ENCODE assay signal across 8 cellular contexts in genomic region chrX:65534450-65535292, GRCh38. TPM values are rescaled to one million over a fixed set of nuclear protein-coding genes. Genes with fewer than 3 reads are reported as not detected.
A peak's percentile ranks its signal among the peaks of the same experiment; 100 is the strongest.
DNase-seq lines count a peak whose midpoint lies in the region; ATAC-seq and TF ChIP-seq lines count a peak whose summit lies in the region.

LAS1L (minus strand) TSS chrX:65534787; CDS start chrX:65534715, 72 bp downstream.

- peak within 1 kb of the TSS; percentile 52 for H3K56ac ChIP-seq in IMR-90 (ENCODE audit: extremely low read depth, insufficient read depth, low read length)

- H3K9me3 ChIP-seq in IMR-90 (ENCODE audit: control insufficient read depth, insufficient read depth, low read length) (no peaks in the 10 kb centered on the region), mucosa of descending colon (no peaks in the 10 kb centered on the region)

- peak within 1 kb of the TSS; percentile 86 for H3K9ac ChIP-seq in IMR-90 (ENCODE audit: low read depth, low read length)

- H3K9me1 ChIP-seq in IMR-90 (ENCODE audit: insufficient read depth, low read length): peaks cover 3% of the 10 kb centered on the region; the same call in 1 of the 2 replicates

- intact Hi-C loops in IMR-90 (cut with micrococcal nuclease): no loop called here
- intact Hi-C loops in mucosa of descending colon (cut with DNase I, micrococcal nuclease): no loop called here

- peak; percentile 97 for DNase-seq in DMS 273 (lab: John Stamatoyannopoulos, UW; ENCODE audit: unreplicated experiment)
- peak; percentile 92 for DNase-seq in IMR-90
- DNase-seq in OCI-M1 (lab: John Stamatoyannopoulos, UW): peak; percentile 96
- DNase-seq in activated T-cell treated with anti-CD3 and anti-CD28 coated beads for 24 hours (ENCODE audit: low read depth): peak; percentile 87
- DNase-seq in epithelial cell of esophagus (ENCODE audit: low read depth): peak; percentile 94
- peak; percentile 90 to 92 (median 91) for DNase-seq in mucosa of descending colon
- DNase-seq in stimulated activated CD8-positive, alpha-beta memory T cell treated with anti-CD3 and anti-CD28 coated beads, Interleukin-4, amount 100 ng/mL, for 24 hours (ENCODE audit: low read depth): peak; percentile 79

- H3K4me2 ChIP-seq in IMR-90 (ENCODE audit: low read depth, low read length): peak within 1 kb of the TSS; percentile 88

- no peaks in the 10 kb centered on the region for H4K20me1 ChIP-seq in IMR-90 (ENCODE audit: insufficient read depth, low read length)

- ATAC-seq in GM21528 (IDR thresholded peaks at IDR 0.05; ENCODE audit: low FRiP score, unreplicated experiment) (peak; percentile 100), IMR-90 (ENCODE audit: low read depth) (peak; percentile 99), mucosa of descending colon (peak; percentile 99)

- peak within 1 kb of the TSS; percentile 96 for H2AFZ ChIP-seq in IMR-90 (replicated peaks; ENCODE audit: low read length, poor library complexity)

- peak within 1 kb of the TSS; percentile 32; the same call in 1 of the 2 replicates for H4K91ac ChIP-seq in IMR-90 (ENCODE audit: insufficient read depth, low read depth, low read length)

- H3K14ac ChIP-seq in IMR-90 (replicated peaks; ENCODE audit: low read depth, low read length): peak within 1 kb of the TSS; percentile 76; the same call in 1 of the 2 replicates

- H3K4me3 ChIP-seq in IMR-90 (ENCODE audit: insufficient read depth, low read depth, low read length) (peak within 1 kb of the TSS; percentile 88), epithelial cell of esophagus (ENCODE audit: low read length) (peak within 1 kb of the TSS; percentile 77), mucosa of descending colon (peak within 1 kb of the TSS; percentile 36)

- peak; percentile 53; the same call in 1 of the 2 replicates for TF ChIP-seq POLR2A in IMR-90 (IDR thresholded peaks at IDR 0.05; ENCODE audit: low read depth, low read length)

- peak within 1 kb of the TSS; percentile 89 for H4K5ac ChIP-seq in IMR-90 (ENCODE audit: low read depth, low read length)

- H2BK20ac ChIP-seq in IMR-90 (ENCODE audit: low read depth, low read length): no peak within 1 kb of the TSS

- peak within 1 kb of the TSS; percentile 12; the same call in 1 of the 2 replicates for H3K23ac ChIP-seq in IMR-90 (ENCODE audit: low read depth, low read length)

- peak within 1 kb of the TSS; percentile 92 to 97 for H4K8ac ChIP-seq in IMR-90 (ENCODE audit: low read depth in 2 of 2, low read length in 2 of 2)

- peak within 1 kb of the TSS; percentile 59 for H3K18ac ChIP-seq in IMR-90 (ENCODE audit: low read depth, low read length)

- H3K4me1 ChIP-seq in IMR-90 (ENCODE audit: control insufficient read depth, insufficient read depth, low read length) (peaks cover 3% of the 10 kb centered on the region; the same call in 1 of the 2 replicates), mucosa of descending colon (ENCODE audit: low read depth) (peaks cover 9% of the 10 kb centered on the region)

- no peak within 1 kb of the TSS for H2BK120ac ChIP-seq in IMR-90 (ENCODE audit: low read depth, low read length)

- H3K27me3 ChIP-seq in IMR-90 (ENCODE audit: control insufficient read depth, insufficient read depth, low read length): no peaks in the 10 kb centered on the region

- H2BK5ac ChIP-seq in IMR-90 (ENCODE audit: low read depth, low read length, poor library complexity, severe bottlenecking): peak within 1 kb of the TSS; percentile 78

- H2AK5ac ChIP-seq in IMR-90 (ENCODE audit: low read depth, low read length): 0 out of 2 replicates have a peak within 1 kb of the TSS, but pooled peaks have one; percentile 36

- H3K36me3 ChIP-seq in IMR-90 (ENCODE audit: control insufficient read depth, insufficient read depth, low read length): peaks cover under 1% of the 10 kb centered on the region; the same call in 1 of the 2 replicates
- no peaks in the 10 kb centered on the region for H3K36me3 ChIP-seq in mucosa of descending colon (ENCODE audit: low read depth)

- no TSS peak for BruUV-seq in IMR-90 (replicated peaks; lab: Mats Ljungman, UMichigan)

- TF ChIP-seq CTCF in IMR-90 (conservative IDR thresholded peaks at IDR 0.05; ENCODE audit: low read depth, low read length) (no peak), epithelial cell of esophagus (IDR thresholded peaks at IDR 0.05; ENCODE audit: insufficient read depth, low read depth, low read length, missing control alignments) (no peak), mucosa of descending colon (IDR thresholded peaks at IDR 0.05) (no peak)

- WGBS in IMR-90 (ENCODE audit: extremely low coverage in 2 of 2, insufficient read length in 1 of 2), 2 experiments: 33% methylated on average over 26 of the region's 50 CpGs; no CpG with 5 or more reads in 1 of the 2 experiments

- H3K4ac ChIP-seq in IMR-90 (ENCODE audit: low read depth, low read length): peak within 1 kb of the TSS; percentile 71

- peaks cover 0 to 9% of the 10 kb centered on the region in 2 experiments; a peak in 1 of 4 replicates for H3K79me1 ChIP-seq in IMR-90 (ENCODE audit: low read depth in 1 of 2, low read length in 2 of 2)

- TF ChIP-seq RAD21 in IMR-90 (IDR thresholded peaks at IDR 0.05; ENCODE audit: low read length): no peak

- H2AK9ac ChIP-seq in IMR-90 (replicated peaks; ENCODE audit: low read depth, low read length, poor library complexity): peak within 1 kb of the TSS; percentile 95

- POLR2A ChIA-PET in IMR-90 (lab: Charles Lee; ENCODE audit: unreplicated experiment): interaction anchor here (0.6 kb wide), 1 partner anchor 1788 kb away, joined by 3 read pairs; no protein-coding TSS in a partner anchor

- H3K27ac ChIP-seq in IMR-90 (ENCODE audit: insufficient read depth, low read length): peak within 1 kb of the TSS; percentile 64

- CTCF ChIA-PET in IMR-90 (lab: Yijun Ruan, JAX): no interaction called here

- no peak within 1 kb of the TSS; the same call in 2 of the 3 replicates for H2BK15ac ChIP-seq in IMR-90 (ENCODE audit: low read depth, low read length)

- dilution Hi-C loops in IMR-90 (cut with HindIII; ENCODE audit: low sequenced_read_pairs, unreplicated experiment): no loop called here

- in situ Hi-C loops in IMR-90 (cut with MboI; ENCODE audit: low sequenced_read_pairs): no loop called here

TF ChIP-seq in IMR-90, 13 proteins besides CTCF, POLR2A, EP300 and RAD21:
- TF ChIP-seq ELK1 (IDR thresholded peaks at IDR 0.05; ENCODE audit: borderline replicate concordance, low read depth, low read length) (no peak), USF2 (IDR thresholded peaks at IDR 0.05; ENCODE audit: low read depth, low read length) (0 out of 2 replicates have a peak, but pooled peaks have one; percentile 3), MXI1 (IDR thresholded peaks at IDR 0.05; ENCODE audit: borderline replicate concordance, low read depth, low read length) (peak; percentile 77)

RNA-seq across cellular contexts. Expression of gene LAS1L, which starts in this region (rescaled TPM):
- 22.8 and 27.5 TPM in 2 replicates for total RNA-seq in IMR-90 (2012; rRNA removed)
- 28.2 and 29.2 TPM in 2 replicates for polyA plus RNA-seq in IMR-90 (2012; rRNA removed)
- polyA plus RNA-seq in IMR-90 (2012; cell fraction: cytosol; rRNA removed): 13.5 and 18.0 TPM in 2 replicates
- polyA plus RNA-seq in IMR-90 (2012; cell fraction: nucleus; rRNA removed; ENCODE audit: low replicate concordance): 26.5 and 54.3 TPM in 2 replicates
- 10 to 100 TPM; 17.2 to 31.1 (median 23.6) TPM for total RNA-seq in mucosa of descending colon

Comparison
In these comparisons a context has a peak if more than half of its experiments do, and no peak if none do; other contexts are left out.
1. Peak in every context shown above with its lines: DNase-seq, ATAC-seq, H3K4me3 ChIP-seq and H3K27ac ChIP-seq.
2. H3K4me3 ChIP-seq: peak in every context shown above with its lines; median percentile 88 in IMR-90; 77 in epithelial cell of esophagus; 36 in mucosa of descending colon.